9 cellular contexts compared by ENCODE assay signal in the genomic region with DNA sequence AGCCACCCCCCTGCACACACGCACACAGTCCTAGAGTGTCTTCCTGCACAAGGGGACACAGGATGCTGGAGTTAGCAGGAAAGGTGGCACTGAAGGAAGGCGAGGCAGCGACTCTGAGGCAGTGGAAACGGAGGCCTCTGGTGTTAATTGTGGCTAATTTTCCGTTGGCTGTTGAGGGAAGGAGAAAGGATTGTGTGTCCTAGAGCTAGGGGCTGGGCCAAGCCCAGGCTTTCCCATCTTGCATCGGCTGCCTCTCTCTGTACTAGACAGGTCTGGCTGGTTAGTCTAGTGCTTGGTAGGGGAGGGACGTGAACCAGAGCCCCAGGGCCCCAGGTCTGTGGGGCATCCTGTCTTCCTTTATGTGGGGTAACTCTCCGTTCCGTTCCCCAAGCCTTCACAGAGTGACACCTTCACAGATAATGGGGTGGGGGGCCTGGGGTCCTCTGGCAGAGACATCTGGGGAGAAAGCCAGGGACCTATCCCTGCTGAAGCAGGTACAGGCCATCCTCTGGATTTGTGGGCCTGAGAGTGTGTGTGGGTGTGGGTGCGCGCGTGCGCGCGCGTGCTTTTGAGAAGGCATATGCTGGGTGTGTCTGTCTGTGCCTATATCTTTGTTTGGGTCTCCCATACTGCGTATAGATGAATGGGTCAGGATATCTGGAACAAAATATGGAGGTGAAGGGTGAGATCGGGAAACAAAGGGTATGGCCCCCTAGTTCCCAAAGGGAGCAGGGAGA. TPM values are rescaled to one million over a fixed set of nuclear protein-coding genes. Genes with fewer than 3 reads are reported as not detected.
DNase-seq lines count a peak whose midpoint lies in the region; ATAC-seq and TF ChIP-seq lines count a peak whose summit lies in the region.
"Had no signal": no experiment of that assay in that cellular context is flagged by ENCODE, and none has a peak within 500 bp of the region (broad histone marks: within the 10 kb centered on the region; RNA-seq: fewer than 3 reads in every experiment).

A gene (plus strand): TSS at position 606 of the 737 bp plus-strand sequence. CDS start 212 bp downstream, outside the sequence.

- intact Hi-C loops in activated T-helper 2 cell treated with anti-CD3 and anti-CD28 coated beads, Interferon-gamma antibody, Interleukin-2, Interleukin-4, amounts not matched to agents 10 μg/mL and 5 μg/mL and 100 μg/mL, durations not matched to agents 14 hours and 24 hours and 36 hours (cut with micrococcal nuclease), result loop anchor here (10.0 kb wide), 1 partner anchor 236 kb away; a partner anchor contains a TSS
- intact Hi-C loops in posterior vena cava (cut with DNase I), result no loop called here

- TF ChIP-seq CTCF in glutamatergic neuron (IDR thresholded peaks at IDR 0.05; ENCODE audit: partially characterized antibody, unreplicated experiment), result no peak

- no peak within 1 kb of the TSS for H3K4me3 Mint-ChIP-seq in activated T-helper 2 cell treated with anti-CD3 and anti-CD28 coated beads, Interferon-gamma antibody, Interleukin-2, Interleukin-4, amounts not matched to agents 10 μg/mL and 5 μg/mL and 100 μg/mL, durations not matched to agents 14 hours and 24 hours and 36 hours (ENCODE audit: low read depth)
- H3K4me3 Mint-ChIP-seq in glutamatergic neuron (ENCODE audit: unreplicated experiment), result no peak within 1 kb of the TSS
- H3K4me3 Mint-ChIP-seq: IgD-negative memory B cell had no signal

- no peaks in the 10 kb centered on the region for H3K9me3 Mint-ChIP-seq in activated T-helper 2 cell treated with anti-CD3 and anti-CD28 coated beads, Interferon-gamma antibody, Interleukin-2, Interleukin-4, amounts not matched to agents 10 μg/mL and 5 μg/mL and 100 μg/mL, durations not matched to agents 14 hours and 24 hours and 36 hours
- peaks cover 10% of the 10 kb centered on the region for H3K9me3 Mint-ChIP-seq in glutamatergic neuron (ENCODE audit: unreplicated experiment)
- H3K9me3 Mint-ChIP-seq: IgD-negative memory B cell had no signal

- H3K27me3 Mint-ChIP-seq in activated T-helper 2 cell treated with anti-CD3 and anti-CD28 coated beads, Interferon-gamma antibody, Interleukin-2, Interleukin-4, amounts not matched to agents 10 μg/mL and 5 μg/mL and 100 μg/mL, durations not matched to agents 14 hours and 24 hours and 36 hours (ENCODE audit: low read depth), result no peaks in the 10 kb centered on the region
- peaks cover 7% of the 10 kb centered on the region for H3K27me3 Mint-ChIP-seq in glutamatergic neuron (ENCODE audit: unreplicated experiment)
- H3K27me3 Mint-ChIP-seq: IgD-negative memory B cell had no signal

- H3K27ac Mint-ChIP-seq in activated T-helper 2 cell treated with anti-CD3 and anti-CD28 coated beads, Interferon-gamma antibody, Interleukin-2, Interleukin-4, amounts not matched to agents 10 μg/mL and 5 μg/mL and 100 μg/mL, durations not matched to agents 14 hours and 24 hours and 36 hours, result peak within 1 kb of the TSS; percentile 49
- no peak within 1 kb of the TSS for H3K27ac Mint-ChIP-seq in glutamatergic neuron (ENCODE audit: unreplicated experiment)

- ATAC-seq in GM19035 (IDR thresholded peaks at IDR 0.05; ENCODE audit: unreplicated experiment) (no peak), GM18517 (IDR thresholded peaks at IDR 0.05; ENCODE audit: unreplicated experiment) (no peak)

- peaks cover 8% of the 10 kb centered on the region for H3K4me1 Mint-ChIP-seq in activated T-helper 2 cell treated with anti-CD3 and anti-CD28 coated beads, Interferon-gamma antibody, Interleukin-2, Interleukin-4, amounts not matched to agents 10 μg/mL and 5 μg/mL and 100 μg/mL, durations not matched to agents 14 hours and 24 hours and 36 hours (ENCODE audit: low read depth)
- H3K4me1 Mint-ChIP-seq in glutamatergic neuron (ENCODE audit: low read depth, unreplicated experiment), result peaks cover 8% of the 10 kb centered on the region

- peaks cover 44% of the 10 kb centered on the region for H3K36me3 Mint-ChIP-seq in activated T-helper 2 cell treated with anti-CD3 and anti-CD28 coated beads, Interferon-gamma antibody, Interleukin-2, Interleukin-4, amounts not matched to agents 10 μg/mL and 5 μg/mL and 100 μg/mL, durations not matched to agents 14 hours and 24 hours and 36 hours (ENCODE audit: low read depth)
- H3K36me3 Mint-ChIP-seq in glutamatergic neuron (ENCODE audit: unreplicated experiment), result no peaks in the 10 kb centered on the region
- H3K36me3 Mint-ChIP-seq: IgD-negative memory B cell had no signal

- peak; percentile 59 for DNase-seq in DMS79 (lab: John Stamatoyannopoulos, UW)
- DNase-seq in NCI-H526 (lab: John Stamatoyannopoulos, UW), result peak; percentile 49 to 69
- peak; percentile 32 for DNase-seq in activated T-helper 2 cell treated with anti-CD3 and anti-CD28 coated beads, Interferon-gamma antibody, Interleukin-2, Interleukin-4, amounts not matched to agents 10 μg/mL and 5 μg/mL and 100 μg/mL, durations not matched to agents 14 hours and 24 hours and 36 hours (ENCODE audit: low spot score)
- no peak for DNase-seq in glutamatergic neuron
- DNase-seq in posterior vena cava (ENCODE audit: low spot score), result no peak
- DNase-seq in COLO829 (ENCODE audit: low spot score), result no peak

RNA-seq across cellular contexts. Expression of the gene that starts here (rescaled TPM):
- 158 and 164 TPM in 2 replicates for total RNA-seq in activated T-helper 2 cell treated with anti-CD3 and anti-CD28 coated beads, Interferon-gamma antibody, Interleukin-2, Interleukin-4, amounts not matched to agents 10 μg/mL and 5 μg/mL and 100 μg/mL, durations not matched to agents 14 hours and 24 hours and 36 hours
- total RNA-seq in glutamatergic neuron (ENCODE audit: unreplicated experiment), result 129 TPM
- 100 to 1,000 TPM in 1 of 2 donors, 10 to 100 TPM in 1; 67.4 to 105 TPM for total RNA-seq in posterior vena cava

Comparison
In these comparisons a context has a peak if more than half of its experiments do, and no peak if none do; other contexts are left out.
1. DNase-seq: peak in DMS79 (single experiment), NCI-H526 (2 of 2) and activated T-helper 2 cell treated with anti-CD3 and anti-CD28 coated beads, Interferon-gamma antibody, Interleukin-2, Interleukin-4, amounts not matched to agents 10 μg/mL and 5 μg/mL and 100 μg/mL, durations not matched to agents 14 hours and 24 hours and 36 hours (single experiment); none in glutamatergic neuron (single experiment), posterior vena cava (single experiment) and COLO829 (single experiment).